ENCODE assay signal across 10 cellular contexts in genomic region chr14:92646952-92647461, GRCh38.
DNase-seq lines count a peak whose midpoint lies in the region; ATAC-seq and TF ChIP-seq lines count a peak whose summit lies in the region.
"Had no signal": no experiment of that assay in that cellular context is flagged by ENCODE, and none has a peak within 500 bp of the region (broad histone marks: within the 10 kb centered on the region; RNA-seq: fewer than 3 reads in every experiment).

No MANE protein-coding gene starts in this region.

- peak overlapping the region; percentile 77 for H3K27ac Mint-ChIP-seq in activated CD4-positive, alpha-beta T cell treated with anti-CD3 and anti-CD28 coated beads, Interleukin-2, amount 10 ng/mL, durations not matched to agents 24 days and 14 days
- peak overlapping the region; percentile 76 for H3K27ac Mint-ChIP-seq in activated CD8-positive, alpha-beta T cell treated with anti-CD3 and anti-CD28 coated beads, Interleukin-2, amount 10 ng/mL, durations not matched to agents 7 days and 5 days
- peak overlapping the region; percentile 97 to 100 (median 100) for H3K27ac Mint-ChIP-seq in immature natural killer cell

- H3K9me3 Mint-ChIP-seq in activated CD4-positive, alpha-beta T cell treated with anti-CD3 and anti-CD28 coated beads, Interleukin-2, amount 10 ng/mL, durations not matched to agents 24 days and 14 days: peaks cover 7% of the 10 kb centered on the region
- H3K9me3 Mint-ChIP-seq in activated CD8-positive, alpha-beta T cell treated with anti-CD3 and anti-CD28 coated beads, Interleukin-2, amount 10 ng/mL, durations not matched to agents 7 days and 5 days (ENCODE audit: insufficient read depth): peaks cover 9% of the 10 kb centered on the region
- no peaks in the 10 kb centered on the region for H3K9me3 Mint-ChIP-seq in immature natural killer cell

- H3K27ac ChIP-seq in tibial artery (peak overlapping the region; percentile 93 to 97), caudate nucleus (ENCODE audit: low read depth, low read length) (no peak overlapping the region)
- H3K27ac ChIP-seq: BLaER1 had no signal

- no peaks in the 10 kb centered on the region for H3K27me3 Mint-ChIP-seq in activated CD4-positive, alpha-beta T cell treated with anti-CD3 and anti-CD28 coated beads, Interleukin-2, amount 10 ng/mL, durations not matched to agents 24 days and 14 days
- H3K27me3 Mint-ChIP-seq in activated CD8-positive, alpha-beta T cell treated with anti-CD3 and anti-CD28 coated beads, Interleukin-2, amount 10 ng/mL, durations not matched to agents 7 days and 5 days (ENCODE audit: low read depth): no peaks in the 10 kb centered on the region
- peaks cover 13 to 25% (median 14%) of the 10 kb centered on the region in 3 donors for H3K27me3 Mint-ChIP-seq in immature natural killer cell (ENCODE audit: low read depth in 3 of 3)

- intact Hi-C loops in activated CD4-positive, alpha-beta T cell treated with anti-CD3 and anti-CD28 coated beads, Interleukin-2, amount 10 ng/mL, durations not matched to agents 24 days and 14 days (cut with micrococcal nuclease): no loop called here
- intact Hi-C loops in tibial artery (cut with DNase I; ENCODE audit: low total_unique reads): loop anchor here (2.0 to 10.0 kb wide), 2 partner anchors 44 to 1138 kb away; partner anchors contain the start of gene PRIMA1

- peaks cover 9 to 28% (median 10%) of the 10 kb centered on the region in 3 donors for H3K36me3 ChIP-seq in tibial artery

- H3K36me3 Mint-ChIP-seq in activated CD4-positive, alpha-beta T cell treated with anti-CD3 and anti-CD28 coated beads, Interleukin-2, amount 10 ng/mL, durations not matched to agents 24 days and 14 days (ENCODE audit: low read depth): peaks cover 21% of the 10 kb centered on the region
- peaks cover 69% of the 10 kb centered on the region for H3K36me3 Mint-ChIP-seq in activated CD8-positive, alpha-beta T cell treated with anti-CD3 and anti-CD28 coated beads, Interleukin-2, amount 10 ng/mL, durations not matched to agents 7 days and 5 days (ENCODE audit: low read depth)
- H3K36me3 Mint-ChIP-seq in immature natural killer cell: peaks cover 20 to 39% (median 26%) of the 10 kb centered on the region in 3 donors

- peaks cover 0 to 6% (median 0%) of the 10 kb centered on the region in 3 donors for H3K9me3 ChIP-seq in tibial artery

- H3K4me1 ChIP-seq in tibial artery: peaks cover 3 to 53% (median 28%) of the 10 kb centered on the region in 4 donors

- no peak for TF ChIP-seq CTCF in tibial artery (IDR thresholded peaks at IDR 0.05)

- no peak for DNase-seq in activated CD4-positive, alpha-beta T cell treated with anti-CD3 and anti-CD28 coated beads, Interleukin-2, amount 10 ng/mL, durations not matched to agents 24 days and 14 days
- no peak for DNase-seq in activated CD4-positive, alpha-beta T cell treated with anti-CD3 and anti-CD28 coated beads for 4 hours
- DNase-seq in activated CD8-positive, alpha-beta T cell treated with anti-CD3 and anti-CD28 coated beads, Interleukin-2, amount 10 ng/mL, durations not matched to agents 7 days and 5 days: no peak
- no peak for DNase-seq in immature natural killer cell
- peak in 1 of 2 donors; percentile 86 for DNase-seq in tibial artery
- DNase-seq in caudate nucleus (lab: John Stamatoyannopoulos, UW): no peak
- DNase-seq in stimulated activated CD4-positive, alpha-beta T cell treated with anti-CD3 and anti-CD28 coated beads, Interleukin-2, amount 100 ng/mL, for 48 hours: no peak

- H3K27me3 ChIP-seq in tibial artery: no peaks in the 10 kb centered on the region

- H3K4me3 Mint-ChIP-seq in activated CD4-positive, alpha-beta T cell treated with anti-CD3 and anti-CD28 coated beads, Interleukin-2, amount 10 ng/mL, durations not matched to agents 24 days and 14 days: peak overlapping the region; percentile 62
- H3K4me3 Mint-ChIP-seq in activated CD8-positive, alpha-beta T cell treated with anti-CD3 and anti-CD28 coated beads, Interleukin-2, amount 10 ng/mL, durations not matched to agents 7 days and 5 days: peak overlapping the region; percentile 36
- peak overlapping the region in 4 of 5 donors; percentile 14 to 36 (median 24) for H3K4me3 Mint-ChIP-seq in immature natural killer cell

- CTCF ChIA-PET in activated CD8-positive, alpha-beta T cell treated with anti-CD3 and anti-CD28 coated beads, Interleukin-2, amount 10 ng/mL, durations not matched to agents 7 days and 5 days (lab: Charles Lee): interaction anchor here (1.0 to 1.5 kb wide), 2 partner anchors 34 to 39 kb away, joined by 3 to 6 read pairs; no protein-coding TSS in a partner anchor

- no peak overlapping the region for H3K4me3 ChIP-seq in tibial artery
- H3K4me3 ChIP-seq: BLaER1 had no signal

- POLR2A ChIA-PET in activated CD8-positive, alpha-beta T cell treated with anti-CD3 and anti-CD28 coated beads, Interleukin-2, amount 10 ng/mL, durations not matched to agents 7 days and 5 days (lab: Charles Lee): no interaction called here

- H3K4me1 Mint-ChIP-seq in activated CD4-positive, alpha-beta T cell treated with anti-CD3 and anti-CD28 coated beads, Interleukin-2, amount 10 ng/mL, durations not matched to agents 24 days and 14 days: peaks cover 52% of the 10 kb centered on the region
- peaks cover 75% of the 10 kb centered on the region for H3K4me1 Mint-ChIP-seq in activated CD8-positive, alpha-beta T cell treated with anti-CD3 and anti-CD28 coated beads, Interleukin-2, amount 10 ng/mL, durations not matched to agents 7 days and 5 days (ENCODE audit: low read depth)
- peaks cover 66 to 71% of the 10 kb centered on the region in 2 donors for H3K4me1 Mint-ChIP-seq in immature natural killer cell

- no peak for ATAC-seq in activated CD8-positive, alpha-beta T cell treated with anti-CD3 and anti-CD28 coated beads, Interleukin-2, amount 10 ng/mL, durations not matched to agents 7 days and 5 days
- no peak for ATAC-seq in HG03175 (IDR thresholded peaks at IDR 0.05; ENCODE audit: unreplicated experiment)
- ATAC-seq: activated naive CD4-positive, alpha-beta T cell treated with anti-CD3 and anti-CD28 coated beads, Interleukin-2, amount 50 U/mL, for 72 hours had no signal
